8 cellular contexts compared by ENCODE assay signal in genomic region chr5:143397302-143398052, GRCh38. TPM values are rescaled to one million over a fixed set of nuclear protein-coding genes. Genes with fewer than 3 reads are reported as not detected.
DNase-seq lines count a peak whose midpoint lies in the region; ATAC-seq and TF ChIP-seq lines count a peak whose summit lies in the region.

No MANE protein-coding gene starts in this region.

- BruUV-seq in OCI-LY7 (replicated peaks; lab: Mats Ljungman, UMichigan), result no TSS peak

- no peaks in the 10 kb centered on the region for H3K27me3 ChIP-seq in GM06990 (replicated peaks; ENCODE audit: control insufficient read depth, insufficient read depth, low read length)
- H3K27me3 ChIP-seq in parathyroid adenoma (ENCODE audit: control insufficient read depth, insufficient read depth, low read length), result no peaks in the 10 kb centered on the region
- peaks cover 0 to 10% (median 9%) of the 10 kb centered on the region in 3 experiments for H3K27me3 ChIP-seq in neuronal stem cell (ENCODE audit: control insufficient read depth in 3 of 3, insufficient read depth in 3 of 3, low read depth in 1 of 3, low read length in 3 of 3)

- DNase-seq in GM06990 (ENCODE audit: extremely low read depth, insufficient read length) (no peak), OCI-LY7 (ENCODE audit: low spot score) (no peak), neuronal stem cell (ENCODE audit: low spot score) (no peak), NCI-H345 (lab: John Stamatoyannopoulos, UW) (no peak), progenitor cell of endocrine pancreas (ENCODE audit: low spot score, unreplicated experiment) (no peak)
- DNase-seq in effector memory CD8-positive, alpha-beta T cell, result no peak
- no peak for DNase-seq in stimulated activated naive CD4-positive, alpha-beta T cell (lab: John Stamatoyannopoulos, UW)

- no peak overlapping the region for H2AFZ ChIP-seq in OCI-LY7 (ENCODE audit: low read length)
- H2AFZ ChIP-seq in parathyroid adenoma, result no peak overlapping the region
- no peak overlapping the region for H2AFZ ChIP-seq in neuronal stem cell (ENCODE audit: low read length)

- H3K9me3 ChIP-seq in OCI-LY7 (ENCODE audit: low read length), result no peaks in the 10 kb centered on the region
- no peaks in the 10 kb centered on the region for H3K9me3 ChIP-seq in parathyroid adenoma (ENCODE audit: control insufficient read depth, low read length)
- no peaks in the 10 kb centered on the region for H3K9me3 ChIP-seq in neuronal stem cell (replicated peaks in 1 of 2; ENCODE audit: control insufficient read depth in 2 of 2, insufficient read depth in 1 of 2, low read depth in 1 of 2, low read length in 2 of 2)

- no peak overlapping the region for H2BK5ac ChIP-seq in neuronal stem cell (ENCODE audit: low read length)

- H3K4me1 ChIP-seq in OCI-LY7 (ENCODE audit: insufficient read depth, low read length, poor library complexity, severe bottlenecking) (peaks cover 57% of the 10 kb centered on the region), parathyroid adenoma (peaks cover 10% of the 10 kb centered on the region), neuronal stem cell (ENCODE audit: control insufficient read depth in 2 of 2, insufficient read depth in 1 of 2, low read depth in 1 of 2, low read length in 2 of 2) (peaks cover 0 to 3% of the 10 kb centered on the region in 2 donors)

- intact Hi-C loops in OCI-LY7 (cut with micrococcal nuclease; ENCODE audit: unreplicated experiment), result no loop called here

- POLR2A ChIA-PET in OCI-LY7 (lab: Charles Lee), result interaction anchor here (0.6 to 5.4 kb wide), 8 partner anchors 16 to 395 kb away, joined by 3 to 39 read pairs (median 4); no protein-coding TSS in a partner anchor

- peak overlapping the region; percentile 34 for H3K27ac ChIP-seq in OCI-LY7 (ENCODE audit: low read depth, low read length, poor library complexity, severe bottlenecking)
- no peak overlapping the region for H3K27ac ChIP-seq in parathyroid adenoma
- H3K27ac ChIP-seq in neuronal stem cell (replicated peaks; ENCODE audit: low read length), result no peak overlapping the region

- no CpG with 5 or more reads among the region's 2 CpGs for WGBS in neuronal stem cell (ENCODE audit: extremely low coverage in 2 of 2, insufficient read length in 2 of 2, insufficient replicate concordance in 1 of 2), 2 donors

- no peak overlapping the region for H3K27ac Mint-ChIP-seq in effector memory CD8-positive, alpha-beta T cell
- no peak overlapping the region for H3K27ac Mint-ChIP-seq in progenitor cell of endocrine pancreas

- no peak overlapping the region for H3K4ac ChIP-seq in neuronal stem cell (ENCODE audit: low read length)

- no peaks in the 10 kb centered on the region for H3K79me1 ChIP-seq in neuronal stem cell (ENCODE audit: low read depth, low read length)

- H2BK15ac ChIP-seq in neuronal stem cell (ENCODE audit: low read length), result no peak overlapping the region

- no peak overlapping the region for H3K14ac ChIP-seq in neuronal stem cell (ENCODE audit: low read length)

- H3K36me3 ChIP-seq in GM06990 (ENCODE audit: control insufficient read depth, insufficient read depth, low read length), result peaks cover 8% of the 10 kb centered on the region
- peaks cover 56% of the 10 kb centered on the region for H3K36me3 ChIP-seq in OCI-LY7 (ENCODE audit: insufficient read depth, low read length)
- H3K36me3 ChIP-seq in parathyroid adenoma (ENCODE audit: control insufficient read depth, insufficient read depth, low read length), result no peaks in the 10 kb centered on the region
- no peaks in the 10 kb centered on the region for H3K36me3 ChIP-seq in neuronal stem cell (replicated peaks in 1 of 2; ENCODE audit: control insufficient read depth in 2 of 2, insufficient read depth in 2 of 2, low read length in 2 of 2)

- no peak overlapping the region for H2BK12ac ChIP-seq in neuronal stem cell (ENCODE audit: low read length)

- peak overlapping the region; percentile 92 for H3K4me2 ChIP-seq in OCI-LY7 (ENCODE audit: low read length)
- H3K4me2 ChIP-seq in parathyroid adenoma (ENCODE audit: low read length), result peak overlapping the region; percentile 60
- H3K4me2 ChIP-seq in neuronal stem cell (ENCODE audit: insufficient read depth, low read length, poor library complexity, severe bottlenecking), result no peak overlapping the region

- peak overlapping the region; percentile 94 for H3K4me3 ChIP-seq in GM06990 (replicated peaks; ENCODE audit: low read depth, low read length)
- H3K4me3 ChIP-seq in OCI-LY7 (ENCODE audit: low read depth, low read length, poor library complexity, severe bottlenecking), result peak overlapping the region; percentile 91
- peak overlapping the region; percentile 8 for H3K4me3 ChIP-seq in parathyroid adenoma (ENCODE audit: low read depth, low read length)
- H3K4me3 ChIP-seq in neuronal stem cell (ENCODE audit: low read length in 2 of 2), result no peak overlapping the region

- peaks cover 23% of the 10 kb centered on the region for H3K36me3 Mint-ChIP-seq in effector memory CD8-positive, alpha-beta T cell (ENCODE audit: insufficient read depth)
- H3K36me3 Mint-ChIP-seq in progenitor cell of endocrine pancreas (ENCODE audit: insufficient read depth), result no peaks in the 10 kb centered on the region

- H3K23ac ChIP-seq in neuronal stem cell (ENCODE audit: low read depth, low read length, poor library complexity), result no peak overlapping the region

- peaks cover 44 to 65% of the 10 kb centered on the region in 2 donors for H3K4me1 Mint-ChIP-seq in effector memory CD8-positive, alpha-beta T cell (ENCODE audit: low read depth in 2 of 2)
- peaks cover 23% of the 10 kb centered on the region for H3K4me1 Mint-ChIP-seq in progenitor cell of endocrine pancreas (ENCODE audit: low read depth)

- no peaks in the 10 kb centered on the region for H3K27me3 Mint-ChIP-seq in effector memory CD8-positive, alpha-beta T cell
- peaks cover 40% of the 10 kb centered on the region for H3K27me3 Mint-ChIP-seq in progenitor cell of endocrine pancreas

- ATAC-seq in effector memory CD8-positive, alpha-beta T cell (replicated peaks), result no peak

- H2BK120ac ChIP-seq in neuronal stem cell (ENCODE audit: low read depth, low read length), result no peak overlapping the region

- TF ChIP-seq CTCF in GM06990 (IDR thresholded peaks at IDR 0.05; ENCODE audit: insufficient read depth, low read length, poor library complexity, severe bottlenecking) (no peak), OCI-LY7 (conservative IDR thresholded peaks at IDR 0.05; ENCODE audit: low read length) (no peak), parathyroid adenoma (IDR thresholded peaks at IDR 0.05) (no peak), progenitor cell of endocrine pancreas (IDR thresholded peaks at IDR 0.05; ENCODE audit: unreplicated experiment) (no peak)

- no peak overlapping the region for H4K91ac ChIP-seq in neuronal stem cell (ENCODE audit: low read depth, low read length, poor library complexity)

- H2AK5ac ChIP-seq in neuronal stem cell (ENCODE audit: low read depth, low read length), result no peak overlapping the region

- CTCF ChIA-PET in OCI-LY7 (lab: Charles Lee; ENCODE audit: unreplicated experiment), result interaction anchor here (0.9 kb wide), 1 partner anchor 13 kb away, joined by 3 read pairs; no protein-coding TSS in a partner anchor

- no peak overlapping the region for H3K9ac ChIP-seq in parathyroid adenoma
- no peak overlapping the region for H3K9ac ChIP-seq in neuronal stem cell (ENCODE audit: low read depth, low read length, poor library complexity)

- H3K4me3 Mint-ChIP-seq in effector memory CD8-positive, alpha-beta T cell, result peak overlapping the region; percentile 85 to 93
- H3K4me3 Mint-ChIP-seq in progenitor cell of endocrine pancreas (ENCODE audit: low read depth), result no peak overlapping the region

- H3K79me2 ChIP-seq in OCI-LY7 (ENCODE audit: insufficient read depth, low read depth, low read length), result peaks cover 100% of the 10 kb centered on the region
- peaks cover 26% of the 10 kb centered on the region for H3K79me2 ChIP-seq in parathyroid adenoma

- no peak overlapping the region for H4K8ac ChIP-seq in neuronal stem cell (ENCODE audit: low read depth, low read length)

- peaks cover 76% of the 10 kb centered on the region; the same call in 1 of the 2 replicates for H4K20me1 ChIP-seq in OCI-LY7 (ENCODE audit: insufficient read depth, low read length)

- no peak overlapping the region for H3K18ac ChIP-seq in neuronal stem cell (ENCODE audit: low read length)

- no peaks in the 10 kb centered on the region for H3K9me3 Mint-ChIP-seq in effector memory CD8-positive, alpha-beta T cell
- no peaks in the 10 kb centered on the region for H3K9me3 Mint-ChIP-seq in progenitor cell of endocrine pancreas (ENCODE audit: low read depth)

- H3K9me2 ChIP-seq in OCI-LY7 (ENCODE audit: insufficient read depth, low read length), result no peaks in the 10 kb centered on the region

RNA-seq across cellular contexts. Expression of gene NR3C1, which starts 6.0 kb away (rescaled TPM):
- total RNA-seq in OCI-LY7 (2014; rRNA removed; shearing (Covaris generic)), result 45.0 and 45.6 TPM in 2 replicates
- total RNA-seq in OCI-LY7 (2022), result 98.1 and 106 TPM in 2 replicates
- 0.38 TPM for polyA plus RNA-seq in neuronal stem cell (2013, experiment 1 of 2)
- polyA plus RNA-seq in neuronal stem cell (2013, experiment 2 of 2), result 0.28 TPM
- 6.1 and 6.7 TPM in 2 replicates for total RNA-seq in progenitor cell of endocrine pancreas

Comparison
In these comparisons a context has a peak if more than half of its experiments do, and no peak if none do; other contexts are left out.
1. H3K4me3 ChIP-seq: peak in GM06990 (single experiment), OCI-LY7 (single experiment) and parathyroid adenoma (single experiment); none in neuronal stem cell (0 of 2).